In genomic region chr11:120208012-120208441, GRCh38 we compare ENCODE assay signal across 1 cellular context.
TF ChIP-seq lines count a peak whose summit lies in the region.

No MANE protein-coding gene starts in this region.

TF ChIP-seq in HepG2, 621 proteins besides CTCF, POLR2A, EP300 and RAD21 (continued from another document):
- TF ChIP-seq ZNF407 (CRISPR knock-in tag; IDR thresholded peaks at IDR 0.05; ENCODE audit: not compliant biosample characterization) (no peak), FUBP1 (CRISPR knock-in tag; IDR thresholded peaks at IDR 0.05; ENCODE audit: borderline replicate concordance) (no peak), CEBPG (CRISPR knock-in tag; IDR thresholded peaks at IDR 0.05) (peak; percentile 84), NKX3-1 (CRISPR knock-in tag; IDR thresholded peaks at IDR 0.05) (no peak), STAT6 (CRISPR knock-in tag; IDR thresholded peaks at IDR 0.05; ENCODE audit: borderline replicate concordance) (peak; percentile 52; the same call in 1 of the 2 replicates), SALL2 (CRISPR knock-in tag; IDR thresholded peaks at IDR 0.05) (peak; percentile 45; the same call in 1 of the 2 replicates), ZNF503 (CRISPR knock-in tag; IDR thresholded peaks at IDR 0.05) (no peak), ZNF788 (CRISPR knock-in tag; IDR thresholded peaks at IDR 0.05; ENCODE audit: borderline replicate concordance) (peak; percentile 79; the same call in 1 of the 2 replicates), ZNF83 (CRISPR knock-in tag; IDR thresholded peaks at IDR 0.05; ENCODE audit: borderline replicate concordance) (no peak), ZNF274 (CRISPR knock-in tag; IDR thresholded peaks at IDR 0.05) (no peak), ZKSCAN8 (CRISPR knock-in tag; IDR thresholded peaks at IDR 0.05; ENCODE audit: borderline replicate concordance) (peak; percentile 47; the same call in 1 of the 2 replicates), MIER3 (CRISPR knock-in tag; IDR thresholded peaks at IDR 0.05; ENCODE audit: borderline replicate concordance) (no peak)
